In genomic region chr20:58117944-58118343, GRCh38 we compare ENCODE assay signal across 32 cellular contexts.
DNase-seq lines count a peak whose midpoint lies in the region; ATAC-seq, FAIRE-seq and TF ChIP-seq lines count a peak whose summit lies in the region.
"Had no signal": no experiment of that assay in that cellular context is flagged by ENCODE, and none has a peak within 500 bp of the region (broad histone marks: within the 10 kb centered on the region; RNA-seq: fewer than 3 reads in every experiment).

No MANE protein-coding gene starts in this region.

- no peak for ATAC-seq in K562
- no peak for ATAC-seq in HG02852 (IDR thresholded peaks at IDR 0.05; ENCODE audit: unreplicated experiment)
- ATAC-seq: effector memory CD8-positive, alpha-beta T cell; gastrocnemius medialis; left colon; mucosa of descending colon; natural killer cell; psoas muscle had no signal

- no peaks in the 10 kb centered on the region for H3K79me2 ChIP-seq in K562 (ENCODE audit: control insufficient read depth, insufficient read depth, low read length)

- TF ChIP-seq CTCF in AG10803 (conservative IDR thresholded peaks at IDR 0.05; ENCODE audit: low read length) (no peak), K562 (IDR thresholded peaks at IDR 0.05 in 2 of 3, conservative IDR thresholded peaks at IDR 0.05 in 1 of 3; ENCODE audit: insufficient read depth in 2 of 3, low read depth in 1 of 3, low read length in 3 of 3) (no peak), foreskin fibroblast (IDR thresholded peaks at IDR 0.05; ENCODE audit: low read depth, low read length) (no peak), testis (IDR thresholded peaks at IDR 0.05) (no peak)

- H3K4me1 ChIP-seq in K562 (replicated peaks in 1 of 2; ENCODE audit: control insufficient read depth in 2 of 2, insufficient read depth in 2 of 2, low read length in 2 of 2) (no peaks in the 10 kb centered on the region), testis (no peaks in the 10 kb centered on the region)
- H3K4me1 ChIP-seq: gastrocnemius medialis, psoas muscle had no signal

- in situ Hi-C loops in K562 (cut with MboI) = no loop called here

- no peak overlapping the region for H2AFZ ChIP-seq in K562 (ENCODE audit: low read depth, low read length)

- H3K4me2 ChIP-seq in K562 (ENCODE audit: insufficient read depth, low read length) = no peak overlapping the region

- POLR2A ChIA-PET in K562 (lab: Yijun Ruan, JAX) = no interaction called here

- no TSS peak for BruUV-seq in K562 (replicated peaks; lab: Mats Ljungman, UMichigan)

- no peaks in the 10 kb centered on the region for H3K9me3 ChIP-seq in K562 (replicated peaks; ENCODE audit: control insufficient read depth, insufficient read depth, low read depth, low read length)
- H3K9me3 ChIP-seq in testis = no peaks in the 10 kb centered on the region
- H3K9me3 ChIP-seq: gastrocnemius medialis, mucosa of descending colon had no signal

- DNase-seq in AG10803 (ENCODE audit: low read depth) (peak; percentile 72), HTR-8/SVneo (ENCODE audit: insufficient read length, low spot score) (no peak), K562 (ENCODE audit: extremely low read depth in 1 of 4, low spot score in 3 of 4) (no peak), foreskin fibroblast (peak; percentile 73 to 76), NCI-H226 (no peak), testis (no peak), GDM1 (lab: John Stamatoyannopoulos, UW) (no peak)
- DNase-seq: activated CD4-positive, alpha-beta T cell treated with anti-CD3 and anti-CD28 coated beads, Interleukin-2, amount 10 ng/mL, durations not matched to agents 24 days and 14 days; activated CD8-positive, alpha-beta memory T cell treated with anti-CD3 and anti-CD28 coated beads for 24 hours; activated T-cell treated with anti-CD3 and anti-CD28 coated beads for 4 hours; AML-193; anterior cingulate cortex; CD4-positive, CD25-positive, alpha-beta regulatory T cell; central memory CD4-positive, alpha-beta T cell; effector memory CD8-positive, alpha-beta T cell; erythroblast; gastrocnemius medialis; left colon; mucosa of descending colon; natural killer cell; NCI-H146; NCI-H82; occipital lobe; psoas muscle; stimulated activated CD4-positive, alpha-beta T cell treated with anti-CD3 and anti-CD28 coated beads, Interleukin-4, amount 100 ng/mL, for 24 hours; T1000 had no signal

- no peak overlapping the region for H3K27ac ChIP-seq in K562 (ENCODE audit: extremely low read depth, low read depth, low read length)
- H3K27ac ChIP-seq in testis = no peak overlapping the region
- H3K27ac ChIP-seq: gastrocnemius medialis, HL-60, psoas muscle, RWPE1, tibial nerve had no signal

- FAIRE-seq in HTR-8/SVneo (lab: Jason Lieb, UNC) (peak; percentile 95), K562 (lab: Jason Lieb, UNC) (no peak)
- FAIRE-seq: GM12891, H54 had no signal

- no peaks in the 10 kb centered on the region for H4K20me1 ChIP-seq in K562 (replicated peaks; ENCODE audit: control insufficient read depth, insufficient read depth, low read length)

- H3K27me3 ChIP-seq in K562 (ENCODE audit: control insufficient read depth in 2 of 2, insufficient read depth in 2 of 2, low read length in 2 of 2) (peaks cover 0 to 5% of the 10 kb centered on the region in 2 experiments; a peak in 1 of 5 replicates), testis (no peaks in the 10 kb centered on the region)
- H3K27me3 ChIP-seq: gastrocnemius medialis, tibial nerve had no signal

- CTCF ChIA-PET in K562 (lab: Yijun Ruan, JAX; ENCODE audit: low intra/inter-chr PET ratio) = no interaction called here

- TF ChIP-seq RAD21 in K562 (CRISPR knock-in tag; conservative IDR thresholded peaks at IDR 0.05 in 1 of 2, IDR thresholded peaks at IDR 0.05 in 1 of 2) = no peak

- H3K4me3 ChIP-seq in AG10803 (ENCODE audit: low read length) (no peak overlapping the region), K562 (no peak overlapping the region), foreskin fibroblast (ENCODE audit: low read depth in 1 of 2, low read length in 2 of 2) (no peak overlapping the region), testis (no peak overlapping the region)
- H3K4me3 ChIP-seq: gastrocnemius medialis, mucosa of descending colon, psoas muscle, tibial nerve had no signal

- TF ChIP-seq POLR2A in K562 (conservative IDR thresholded peaks at IDR 0.05) (no peak), testis (IDR thresholded peaks at IDR 0.05) (no peak)

- no peaks in the 10 kb centered on the region for H3K9me1 ChIP-seq in K562 (ENCODE audit: control insufficient read depth, insufficient read depth, low read length)

- no peaks in the 10 kb centered on the region for H3K36me3 ChIP-seq in K562 (ENCODE audit: control insufficient read depth, insufficient read depth, low read length)
- no peaks in the 10 kb centered on the region for H3K36me3 ChIP-seq in testis (ENCODE audit: low read depth, missing control alignments)
- H3K36me3 ChIP-seq: gastrocnemius medialis, tibial nerve had no signal

- intact Hi-C loops in K562 (cut with micrococcal nuclease) (no loop called here), testis (cut with DNase I; ENCODE audit: low total_unique reads) (no loop called here)

- TF ChIP-seq EP300 in K562 (IDR thresholded peaks at IDR 0.05; ENCODE audit: low read length) = no peak

- H3K9ac ChIP-seq in K562 (ENCODE audit: insufficient read depth in 1 of 2, low read depth in 2 of 2, low read length in 2 of 2) = no peak overlapping the region

TF ChIP-seq in K562, 482 proteins besides CTCF, POLR2A, EP300 and RAD21:
- TF ChIP-seq ESRRA (IDR thresholded peaks at IDR 0.05; ENCODE audit: borderline replicate concordance, low read depth) (0 out of 2 replicates have a peak, but pooled peaks have one; percentile 28), SRSF3 (IDR thresholded peaks at IDR 0.05; ENCODE audit: insufficient read depth, low read length) (no peak)

Comparison
In these comparisons a context has a peak if more than half of its experiments do, and no peak if none do; other contexts are left out.
1. DNase-seq: peak in AG10803 (single experiment) and foreskin fibroblast (2 of 2); none in HTR-8/SVneo (single experiment), K562 (0 of 4), NCI-H226 (single experiment), testis (single experiment) and GDM1 (single experiment).